Comparison of ENCODE assay signal across 7 cellular contexts in the genomic region with DNA sequence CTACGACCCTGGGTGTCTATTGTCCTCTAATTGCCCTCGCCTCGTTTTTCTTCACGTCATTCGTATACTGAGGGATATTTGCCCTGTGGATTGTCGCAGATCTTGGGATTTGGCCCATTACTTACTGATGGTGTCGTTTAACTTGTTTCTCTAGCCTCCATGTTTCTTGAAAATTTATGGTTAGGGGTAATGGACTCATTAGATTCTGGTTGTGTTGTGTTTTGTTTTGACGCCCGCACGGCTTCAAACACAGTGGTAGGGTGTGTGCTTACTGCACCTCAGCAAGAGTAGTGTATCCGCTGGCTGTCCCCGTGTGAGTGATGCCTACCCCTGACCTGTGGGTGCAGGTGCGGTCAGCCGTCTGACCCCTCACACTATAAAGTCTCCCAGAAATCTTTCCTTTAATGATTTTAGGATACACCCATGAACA. TPM values are rescaled to one million over a fixed set of nuclear protein-coding genes. Genes with fewer than 3 reads are reported as not detected.
DNase-seq lines count a peak whose midpoint lies in the region; ATAC-seq and TF ChIP-seq lines count a peak whose summit lies in the region.

No MANE protein-coding gene starts in this region.

- peaks cover 24% of the 10 kb centered on the region for H3K27me3 Mint-ChIP-seq in brain

- DNase-seq in GM23248 (no peak), NCI-H526 (lab: John Stamatoyannopoulos, UW) (peak; percentile 49), left lobe of liver (ENCODE audit: low spot score) (peak; percentile 51)

- TF ChIP-seq CTCF in brain (conservative IDR thresholded peaks at IDR 0.05): no peak

- no peaks in the 10 kb centered on the region for H3K9me2 ChIP-seq in GM23248 (ENCODE audit: insufficient read depth)

- H3K4me3 ChIP-seq in GM23248: peak overlapping the region; percentile 85
- peak overlapping the region; percentile 68 to 87 for H3K4me3 ChIP-seq in stomach smooth muscle (ENCODE audit: low read length in 2 of 2)

- no peaks in the 10 kb centered on the region for H4K20me1 ChIP-seq in GM23248 (ENCODE audit: insufficient read depth)

- peaks cover 18% of the 10 kb centered on the region for H3K4me1 Mint-ChIP-seq in brain

- WGBS in GM23248 (ENCODE audit: low coverage in 1 of 2, low lambda C conversion rate in 2 of 2, missing lambda C conversion rate in 2 of 2), 2 experiments: 12% methylated on average over 14 of the region's 14 CpGs

- H3K36me3 ChIP-seq in GM23248 (ENCODE audit: low read depth): no peaks in the 10 kb centered on the region
- no peaks in the 10 kb centered on the region for H3K36me3 ChIP-seq in stomach smooth muscle (ENCODE audit: control insufficient read depth in 2 of 2, insufficient read depth in 2 of 2, low read length in 2 of 2)

- H3K4me2 ChIP-seq in GM23248 (ENCODE audit: unreplicated experiment): peak overlapping the region; percentile 82

- H3F3A ChIP-seq in GM23248 (ENCODE audit: insufficient read depth): 0 out of 2 replicates have a peak, but pooled peaks cover 13% of the 10 kb centered on the region

- peak overlapping the region; percentile 84 to 97 (median 93) for H3K4me3 Mint-ChIP-seq in brain

- H3K27ac Mint-ChIP-seq in brain: peak overlapping the region in 4 of 5 experiments; percentile 86 to 100 (median 94)

- H3K4me1 ChIP-seq in GM23248 (ENCODE audit: insufficient read depth): peaks cover 13% of the 10 kb centered on the region
- peaks cover 10% of the 10 kb centered on the region for H3K4me1 ChIP-seq in stomach smooth muscle (ENCODE audit: control insufficient read depth, insufficient read depth, low read length)

- in situ Hi-C loops in GM23248 (cut with MboI): no loop called here

- H3K36me3 Mint-ChIP-seq in brain: no peaks in the 10 kb centered on the region

- ATAC-seq in left lobe of liver (peak; percentile 29), HG03159 (IDR thresholded peaks at IDR 0.05; ENCODE audit: unreplicated experiment) (no peak), HG02885 (IDR thresholded peaks at IDR 0.05; ENCODE audit: poor library complexity, unreplicated experiment) (no peak)

- H3K27me3 ChIP-seq in GM23248 (replicated peaks; ENCODE audit: insufficient read depth) (peaks cover 14% of the 10 kb centered on the region), stomach smooth muscle (ENCODE audit: control insufficient read depth in 1 of 2, insufficient read depth in 2 of 2, low read length in 2 of 2) (no peaks in the 10 kb centered on the region)

- no peaks in the 10 kb centered on the region for H3K79me2 ChIP-seq in GM23248 (ENCODE audit: insufficient read depth)

- H3K9me3 ChIP-seq in GM23248 (ENCODE audit: low read depth): no peaks in the 10 kb centered on the region
- no peaks in the 10 kb centered on the region for H3K9me3 ChIP-seq in stomach smooth muscle (ENCODE audit: control insufficient read depth in 2 of 2, low read length in 2 of 2)

- H3K27ac ChIP-seq in GM23248: no peak overlapping the region
- peak overlapping the region; percentile 79 for H3K27ac ChIP-seq in stomach smooth muscle (ENCODE audit: low read length)

- H2AFZ ChIP-seq in GM23248: peak overlapping the region; percentile 89

- peak overlapping the region; percentile 87 for H3K9ac ChIP-seq in GM23248
- peak overlapping the region; percentile 74 to 93 for H3K9ac ChIP-seq in stomach smooth muscle (ENCODE audit: low read length in 2 of 2)

- H3K9me3 Mint-ChIP-seq in brain: peaks cover 0 to 2% (median 0%) of the 10 kb centered on the region in 5 experiments

RNA-seq across cellular contexts. Expression of gene RNU6-8, which starts 0.9 kb away (rescaled TPM):
- total RNA-seq in GM23248 (2014; rRNA removed; shearing (Covaris generic)): not detected in 2 replicates
- polyA plus RNA-seq in GM23248 (2016; fragmentation: Nextera tagmentation; extraction: Ambion mirVana) (not detected in 2 replicates), brain (ENCODE audit: insufficient read depth, low read depth, low replicate concordance) (not detected)
- total RNA-seq in left lobe of liver: not detected

RNA-seq across cellular contexts. Expression of gene RNU6-7, which starts 2.1 kb away (rescaled TPM):
- not detected in 2 replicates for total RNA-seq in GM23248 (2014; rRNA removed; shearing (Covaris generic))
- polyA plus RNA-seq in GM23248 (2016; fragmentation: Nextera tagmentation; extraction: Ambion mirVana) (not detected in 2 replicates), brain (ENCODE audit: insufficient read depth, low read depth, low replicate concordance) (not detected)
- not detected for total RNA-seq in left lobe of liver
